In the genomic region with DNA sequence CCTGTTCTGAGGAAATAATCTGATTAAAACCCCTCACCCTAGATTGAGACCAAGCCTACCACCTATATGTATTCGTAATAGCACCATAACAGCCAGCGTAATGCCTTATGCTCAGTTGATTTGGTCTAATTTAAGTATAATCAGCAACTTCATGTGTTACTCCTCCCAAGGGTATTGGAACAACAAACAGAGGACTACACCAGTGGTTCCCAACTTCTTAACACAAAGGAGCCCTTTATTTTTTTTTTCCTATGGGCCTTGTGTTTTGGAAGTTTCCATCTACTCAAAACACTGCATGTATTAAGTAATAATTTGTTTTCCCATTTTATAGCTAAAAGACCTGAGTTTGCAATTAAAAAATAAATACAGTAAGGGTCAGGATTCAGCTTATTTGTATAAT, we compare ENCODE assay signal across 24 cellular contexts.
"Had no signal": no experiment of that assay in that cellular context is flagged by ENCODE, and none has a peak within 500 bp of the region (broad histone marks: within the 10 kb centered on the region; RNA-seq: fewer than 3 reads in every experiment).

No MANE protein-coding gene starts in this region.

- H3K27me3 Mint-ChIP-seq: activated B cell treated with CpG ODN at 0.5 μM for 24 hours; activated CD8-positive, alpha-beta T cell treated with anti-CD3 and anti-CD28 coated beads for 36 hours; activated naive CD4-positive, alpha-beta T cell treated with anti-CD3 and anti-CD28 coated beads, Interleukin-2, amount 10 ng/mL, durations not matched to agents 7 days and 5 days; activated naive CD8-positive, alpha-beta T cell treated with anti-CD3 and anti-CD28 coated beads, Interleukin-2, amount 10 ng/mL, durations not matched to agents 7 days and 5 days; activated T-helper 17 cell treated with anti-CD3 and anti-CD28 coated beads, Interleukin-2, amount 50 U/mL, for 72 hours; T-helper 17 cell had no signal

- H3K36me3 Mint-ChIP-seq: activated naive CD4-positive, alpha-beta T cell treated with anti-CD3 and anti-CD28 coated beads, Interleukin-2, amount 10 ng/mL, durations not matched to agents 7 days and 5 days; activated naive CD4-positive, alpha-beta T cell treated with anti-CD3 and anti-CD28 coated beads, Interleukin-2, amount 50 U/mL, for 72 hours; activated naive CD8-positive, alpha-beta T cell treated with anti-CD3 and anti-CD28 coated beads, Interleukin-2, amount 10 ng/mL, durations not matched to agents 7 days and 5 days had no signal

- H3K4me3 Mint-ChIP-seq: activated B cell treated with CpG ODN at 0.5 μM for 24 hours; activated CD8-positive, alpha-beta T cell treated with anti-CD3 and anti-CD28 coated beads for 36 hours; activated naive CD4-positive, alpha-beta T cell treated with anti-CD3 and anti-CD28 coated beads, Interleukin-2, amount 10 ng/mL, durations not matched to agents 7 days and 5 days; activated naive CD8-positive, alpha-beta T cell treated with anti-CD3 and anti-CD28 coated beads, Interleukin-2, amount 10 ng/mL, durations not matched to agents 7 days and 5 days; activated T-cell treated with anti-CD3 and anti-CD28 coated beads, Interleukin-2, amount 50 U/mL, for 4 hours; activated T-helper 17 cell treated with anti-CD3 and anti-CD28 coated beads, Interleukin-2, amount 50 U/mL, for 72 hours; T-helper 17 cell; T-helper 2 cell treated with Interferon-gamma antibody and Interleukin-4, amounts not matched to agents 5 μg/mL and 100 μg/mL, for 36 hours had no signal

- H3K27ac Mint-ChIP-seq: activated B cell treated with CpG ODN at 0.5 μM for 24 hours; activated CD8-positive, alpha-beta T cell treated with anti-CD3 and anti-CD28 coated beads for 36 hours; activated naive CD4-positive, alpha-beta T cell treated with anti-CD3 and anti-CD28 coated beads, Interleukin-2, amount 10 ng/mL, durations not matched to agents 7 days and 5 days; activated naive CD4-positive, alpha-beta T cell treated with anti-CD3 and anti-CD28 coated beads, Interleukin-2, amount 50 U/mL, for 72 hours; activated naive CD8-positive, alpha-beta T cell treated with anti-CD3 and anti-CD28 coated beads, Interleukin-2, amount 10 ng/mL, durations not matched to agents 7 days and 5 days; activated T-helper 17 cell treated with anti-CD3 and anti-CD28 coated beads, Interleukin-2, amount 50 U/mL, for 72 hours; T-helper 17 cell; T-helper 2 cell treated with Interferon-gamma antibody and Interleukin-4, amounts not matched to agents 5 μg/mL and 100 μg/mL, for 36 hours had no signal

- H3K9me3 Mint-ChIP-seq: activated CD8-positive, alpha-beta T cell treated with anti-CD3 and anti-CD28 coated beads for 36 hours; activated naive CD4-positive, alpha-beta T cell treated with anti-CD3 and anti-CD28 coated beads, Interleukin-2, amount 10 ng/mL, durations not matched to agents 7 days and 5 days; activated naive CD4-positive, alpha-beta T cell treated with anti-CD3 and anti-CD28 coated beads, Interleukin-2, amount 50 U/mL, for 72 hours; activated naive CD8-positive, alpha-beta T cell treated with anti-CD3 and anti-CD28 coated beads, Interleukin-2, amount 10 ng/mL, durations not matched to agents 7 days and 5 days; activated T-cell treated with anti-CD3 and anti-CD28 coated beads, Interleukin-2, amount 50 U/mL, for 4 hours; activated T-helper 17 cell treated with anti-CD3 and anti-CD28 coated beads, Interleukin-2, amount 50 U/mL, for 72 hours; T-helper 2 cell treated with Interferon-gamma antibody and Interleukin-4, amounts not matched to agents 5 μg/mL and 100 μg/mL, for 36 hours had no signal

- H3K4me1 Mint-ChIP-seq: activated B cell treated with CpG ODN at 0.5 μM for 24 hours; activated naive CD4-positive, alpha-beta T cell treated with anti-CD3 and anti-CD28 coated beads, Interleukin-2, amount 10 ng/mL, durations not matched to agents 7 days and 5 days; activated naive CD8-positive, alpha-beta T cell treated with anti-CD3 and anti-CD28 coated beads, Interleukin-2, amount 10 ng/mL, durations not matched to agents 7 days and 5 days; activated T-helper 17 cell treated with anti-CD3 and anti-CD28 coated beads, Interleukin-2, amount 50 U/mL, for 72 hours; T-helper 17 cell had no signal

- DNase-seq: activated B cell treated with CpG ODN at 0.5 μM for 24 hours; activated CD4-positive, alpha-beta T cell treated with anti-CD3 and anti-CD28 coated beads for 48 hours; activated CD4-positive, alpha-beta T cell treated with anti-CD3 and anti-CD28 coated beads, Interleukin-2, amount 50 U/mL, for 1 hour; activated CD4-positive, alpha-beta T cell treated with anti-CD3 and anti-CD28 coated beads, Interleukin-2, amount 50 U/mL, for 48 hours; activated CD8-positive, alpha-beta memory T cell treated with anti-CD3 and anti-CD28 coated beads for 24 hours; activated CD8-positive, alpha-beta T cell treated with anti-CD3 and anti-CD28 coated beads for 36 hours; activated effector memory CD4-positive, alpha-beta T cell treated with anti-CD3 and anti-CD28 coated beads, Interleukin-2, amount 50 U/mL, for 16 hours; activated naive CD4-positive, alpha-beta T cell; activated naive CD4-positive, alpha-beta T cell treated with anti-CD3 and anti-CD28 coated beads, Interleukin-2, amount 10 ng/mL, durations not matched to agents 7 days and 5 days; activated naive CD8-positive, alpha-beta T cell treated with anti-CD3 and anti-CD28 coated beads, Interleukin-2, amount 10 ng/mL, durations not matched to agents 7 days and 5 days; activated T-cell treated with anti-CD3 and anti-CD28 coated beads, Interleukin-2, amount 50 U/mL, for 4 hours; brain microvascular endothelial cell; caudate nucleus; cerebellar nuclear complex; colonic mucosa; effector CD8-positive, alpha-beta T cell; foreskin fibroblast; T-helper 1 cell; T-helper 17 cell; T1000; WERI-Rb-1 had no signal
